In genomic region chr2:147636238-147636887, GRCh38 we compare ENCODE assay signal across 12 cellular contexts.
DNase-seq lines count a peak whose midpoint lies in the region; ATAC-seq and TF ChIP-seq lines count a peak whose summit lies in the region.
"Had no signal": no experiment of that assay in that cellular context is flagged by ENCODE, and none has a peak within 500 bp of the region (broad histone marks: within the 10 kb centered on the region; RNA-seq: fewer than 3 reads in every experiment).

No MANE protein-coding gene starts in this region.

- H3K27ac Mint-ChIP-seq in naive thymus-derived CD4-positive, alpha-beta T cell, result no peak overlapping the region

- TF ChIP-seq POLR2A in NB4 (IDR thresholded peaks at IDR 0.05; ENCODE audit: extremely low read depth, insufficient read length) (no peak), testis (IDR thresholded peaks at IDR 0.05) (no peak)

- peaks cover 5 to 12% of the 10 kb centered on the region in 2 donors for H3K4me1 ChIP-seq in naive thymus-derived CD4-positive, alpha-beta T cell (ENCODE audit: control insufficient read depth in 2 of 2, insufficient read depth in 2 of 2, low read length in 2 of 2)
- H3K4me1 ChIP-seq in testis, result no peaks in the 10 kb centered on the region

- ATAC-seq in naive thymus-derived CD4-positive, alpha-beta T cell, result peak; percentile 61
- ATAC-seq in GM21786 (IDR thresholded peaks at IDR 0.05; ENCODE audit: unreplicated experiment) (no peak), GM19395 (IDR thresholded peaks at IDR 0.05; ENCODE audit: unreplicated experiment) (no peak)

- H3K27me3 ChIP-seq in naive thymus-derived CD4-positive, alpha-beta T cell (ENCODE audit: control insufficient read depth in 2 of 2, insufficient read depth in 2 of 2, low read length in 2 of 2), result no peaks in the 10 kb centered on the region
- no peaks in the 10 kb centered on the region for H3K27me3 ChIP-seq in testis
- H3K27me3 ChIP-seq: heart left ventricle had no signal

- TF ChIP-seq CTCF in NB4 (IDR thresholded peaks at IDR 0.05; ENCODE audit: low read depth, low read length) (no peak), epithelial cell of esophagus (IDR thresholded peaks at IDR 0.05; ENCODE audit: insufficient read depth, low read depth, low read length, missing control alignments) (no peak), testis (IDR thresholded peaks at IDR 0.05) (no peak)

- H3K36me3 ChIP-seq in naive thymus-derived CD4-positive, alpha-beta T cell (ENCODE audit: control insufficient read depth in 2 of 3, insufficient read depth in 3 of 3, low read length in 3 of 3), result no peaks in the 10 kb centered on the region
- H3K36me3 ChIP-seq in testis (ENCODE audit: low read depth, missing control alignments), result no peaks in the 10 kb centered on the region
- H3K36me3 ChIP-seq: heart left ventricle had no signal

- no peaks in the 10 kb centered on the region for H3K9me3 ChIP-seq in naive thymus-derived CD4-positive, alpha-beta T cell (ENCODE audit: control insufficient read depth in 2 of 3, low read length in 3 of 3)
- H3K9me3 ChIP-seq in testis, result no peaks in the 10 kb centered on the region
- H3K9me3 ChIP-seq: heart left ventricle had no signal

- H3K27me3 Mint-ChIP-seq in naive thymus-derived CD4-positive, alpha-beta T cell, result no peaks in the 10 kb centered on the region

- CTCF ChIA-PET in naive thymus-derived CD4-positive, alpha-beta T cell (lab: Charles Lee), result interaction anchor here (0.7 kb wide), 1 partner anchor 10 kb away, joined by 3 read pairs; no protein-coding TSS in a partner anchor

- no peak overlapping the region for H3K4me3 Mint-ChIP-seq in naive thymus-derived CD4-positive, alpha-beta T cell

- POLR2A ChIA-PET in naive thymus-derived CD4-positive, alpha-beta T cell (lab: Charles Lee), result interaction anchor here (1.2 kb wide), 1 partner anchor 28 kb away, joined by 5 read pairs; no protein-coding TSS in a partner anchor

- H3K9me3 Mint-ChIP-seq in naive thymus-derived CD4-positive, alpha-beta T cell, result no peaks in the 10 kb centered on the region

- 69 to 74% methylated on average over 9 of the region's 9 CpGs for WGBS in testis, 2 donors

- H3K36me3 Mint-ChIP-seq in naive thymus-derived CD4-positive, alpha-beta T cell, result peaks cover 0 to 5% (median 0%) of the 10 kb centered on the region in 5 donors

- H3K4me3 ChIP-seq in NB4 (ENCODE audit: low read depth, low read length) (no peak overlapping the region), epithelial cell of esophagus (ENCODE audit: low read length) (no peak overlapping the region), testis (no peak overlapping the region)
- H3K4me3 ChIP-seq in naive thymus-derived CD4-positive, alpha-beta T cell (ENCODE audit: low read length), result no peak overlapping the region
- H3K4me3 ChIP-seq: heart left ventricle had no signal

- H3K4me1 Mint-ChIP-seq in naive thymus-derived CD4-positive, alpha-beta T cell, result peaks cover 0 to 26% (median 5%) of the 10 kb centered on the region in 7 donors

- DNase-seq in ELR (ENCODE audit: low read depth) (peak; percentile 61), NB4 (ENCODE audit: low read depth) (peak; percentile 38), epithelial cell of esophagus (ENCODE audit: low read depth) (peak; percentile 26), mesenteric fat pad (ENCODE audit: low spot score) (no peak), testis (no peak)
- DNase-seq in naive thymus-derived CD4-positive, alpha-beta T cell, result no peak
- DNase-seq: activated CD4-positive, alpha-beta T cell treated with anti-CD3 and anti-CD28 coated beads, Interleukin-2, amount 50 U/mL, for 1 hour; aorta; KBM-7 had no signal

- H3K27ac ChIP-seq in naive thymus-derived CD4-positive, alpha-beta T cell (ENCODE audit: low read depth, low read length), result no peak overlapping the region
- no peak overlapping the region for H3K27ac ChIP-seq in testis

- intact Hi-C loops in naive thymus-derived CD4-positive, alpha-beta T cell (cut with micrococcal nuclease), result no loop called here
- intact Hi-C loops in testis (cut with DNase I; ENCODE audit: low total_unique reads), result no loop called here

Comparison
In these comparisons a context has a peak if more than half of its experiments do, and no peak if none do; other contexts are left out.
1. DNase-seq: peak in ELR (single experiment), NB4 (single experiment) and epithelial cell of esophagus (single experiment); none in naive thymus-derived CD4-positive, alpha-beta T cell (0 of 9), mesenteric fat pad (single experiment) and testis (single experiment).